24 cellular contexts compared by ENCODE assay signal in genomic region chr15:92510163-92510882, GRCh38.
DNase-seq lines count a peak whose midpoint lies in the region; ATAC-seq, FAIRE-seq and TF ChIP-seq lines count a peak whose summit lies in the region.
"Had no signal": no experiment of that assay in that cellular context is flagged by ENCODE, and none has a peak within 500 bp of the region (broad histone marks: within the 10 kb centered on the region; RNA-seq: fewer than 3 reads in every experiment).

No MANE protein-coding gene starts in this region.

- H3K4me1 ChIP-seq in PC-3 (ENCODE audit: insufficient read depth, low read length) (no peaks in the 10 kb centered on the region), endodermal cell (ENCODE audit: control insufficient read depth, insufficient read depth, low read length) (no peaks in the 10 kb centered on the region), mesodermal cell (ENCODE audit: control insufficient read depth, insufficient read depth, low read length, poor library complexity, severe bottlenecking) (peaks cover 11% of the 10 kb centered on the region)
- H3K4me1 ChIP-seq: left lung, sigmoid colon, SJSA1 had no signal

- intact Hi-C loops in PC-3 (cut with micrococcal nuclease) = no loop called here

- CTCF ChIA-PET in PC-3 (lab: Charles Lee) = no interaction called here

- H3K9ac ChIP-seq in PC-3 (ENCODE audit: low read length) = no peak overlapping the region
- no peak overlapping the region for H3K9ac ChIP-seq in endodermal cell (ENCODE audit: extremely low read depth, low read length, poor library complexity, severe bottlenecking)

- no peak for ATAC-seq in PC-3
- ATAC-seq in HG03520 (IDR thresholded peaks at IDR 0.05; ENCODE audit: unreplicated experiment) = no peak
- ATAC-seq in HG03460 (IDR thresholded peaks at IDR 0.05; ENCODE audit: unreplicated experiment) = no peak
- ATAC-seq: GM12878, left lung had no signal

- H4K20me1 ChIP-seq in PC-3 (ENCODE audit: low read length) = no peaks in the 10 kb centered on the region

- POLR2A ChIA-PET in PC-3 (lab: Charles Lee; ENCODE audit: unreplicated experiment) = no interaction called here

- no peaks in the 10 kb centered on the region for H3F3A ChIP-seq in PC-3 (ENCODE audit: low read length, unreplicated experiment)

- H3K4me3 Mint-ChIP-seq in endodermal cell = no peak overlapping the region
- H3K4me3 Mint-ChIP-seq: activated CD4-positive, alpha-beta T cell treated with anti-CD3 and anti-CD28 coated beads, Interleukin-2, amount 10 ng/mL, durations not matched to agents 7 days and 5 days; brain; dendritic cell treated with granulocyte-macrophage colony-stimulating factor and Interleukin-4, amounts not matched to agents 40 ng/mL and 50 ng/mL, for 4 days had no signal

- H3K27ac ChIP-seq in PC-3 (ENCODE audit: low read length) (no peak overlapping the region), endodermal cell (ENCODE audit: low read depth, low read length) (peak overlapping the region; percentile 90), mesodermal cell (ENCODE audit: low read depth, low read length, severe bottlenecking) (peak overlapping the region; percentile 50)
- H3K27ac ChIP-seq: left lung, sigmoid colon, SJSA1 had no signal

- TF ChIP-seq CTCF in PC-3 (conservative IDR thresholded peaks at IDR 0.05; ENCODE audit: low read depth, low read length) (no peak), endodermal cell (conservative IDR thresholded peaks at IDR 0.05) (no peak)

- DNase-seq in Caki2 (ENCODE audit: low read depth) (peak; percentile 59), PC-3 (peak; percentile 5), endodermal cell (peak; percentile 67), frontal cortex (ENCODE audit: low spot score in 2 of 2) (no peak), DMS79 treated with DMSO at 0.1 percent for 48 hours (lab: John Stamatoyannopoulos, UW) (no peak)
- DNase-seq: activated CD4-positive, alpha-beta T cell treated with anti-CD3 and anti-CD28 coated beads, Interleukin-2, amount 10 ng/mL, durations not matched to agents 7 days and 5 days; activated naive CD4-positive, alpha-beta T cell treated with Interleukin-2 at 50 U/mL for 16 hours; activated T-cell treated with anti-CD3 and anti-CD28 coated beads for 4 hours; COR-L47; GDM1; glutamatergic neuron; left lung; NCI-H1092 treated with DMSO at 0.1 percent for 48 hours; NCI-H526 treated with DMSO at 0.1 percent for 48 hours; sigmoid colon; stimulated activated CD4-positive, alpha-beta T cell treated with anti-CD3 and anti-CD28 coated beads, Interleukin-2, amount 100 ng/mL, for 48 hours; T-helper 9 cell had no signal

- H3K9me3 ChIP-seq in PC-3 (ENCODE audit: low read length) (no peaks in the 10 kb centered on the region), endodermal cell (ENCODE audit: control insufficient read depth, low read length) (peaks cover 59% of the 10 kb centered on the region), mesodermal cell (ENCODE audit: control insufficient read depth, low read length) (no peaks in the 10 kb centered on the region)
- H3K9me3 ChIP-seq: SJSA1 had no signal

- no peak for FAIRE-seq in frontal cortex (lab: Jason Lieb, UNC)
- FAIRE-seq: GM12878 had no signal

- no peaks in the 10 kb centered on the region for H3K79me2 ChIP-seq in PC-3 (ENCODE audit: low read length)

- no peaks in the 10 kb centered on the region for H3K36me3 ChIP-seq in PC-3 (ENCODE audit: low read depth, low read length)
- no peaks in the 10 kb centered on the region for H3K36me3 ChIP-seq in endodermal cell (ENCODE audit: control insufficient read depth, insufficient read depth, low read length)
- no peaks in the 10 kb centered on the region for H3K36me3 ChIP-seq in mesodermal cell (ENCODE audit: control insufficient read depth, insufficient read depth, low read length)
- H3K36me3 ChIP-seq: left lung, sigmoid colon, SJSA1 had no signal

- no peak overlapping the region for H3K4me2 ChIP-seq in PC-3 (ENCODE audit: low read length)

- WGBS in endodermal cell (ENCODE audit: insufficient coverage in 1 of 2, insufficient read length in 1 of 2), 2 experiments = 0 to 65% methylated on average over 1 to 4 of the region's 4 CpGs
- WGBS in mesodermal cell (ENCODE audit: insufficient coverage in 2 of 2), 2 experiments = 42 to 58% methylated on average over 3 of the region's 4 CpGs

- BruUV-seq in PC-3 (replicated peaks; lab: Mats Ljungman, UMichigan) = no TSS peak

- in situ Hi-C loops in Caki2 (cut with HindIII; ENCODE audit: low pct_unique_long_range_greater_than_20kb, low sequenced_read_pairs) = no loop called here

- H3K4me1 Mint-ChIP-seq in endodermal cell = peaks cover 3% of the 10 kb centered on the region

- H2AFZ ChIP-seq in PC-3 (ENCODE audit: low read length) = no peak overlapping the region

- no peaks in the 10 kb centered on the region for H3K27me3 Mint-ChIP-seq in endodermal cell (ENCODE audit: insufficient read depth)
- H3K27me3 Mint-ChIP-seq: dendritic cell treated with granulocyte-macrophage colony-stimulating factor and Interleukin-4, amounts not matched to agents 40 ng/mL and 50 ng/mL, for 4 days had no signal

- H3K27ac Mint-ChIP-seq in endodermal cell = no peak overlapping the region
- H3K27ac Mint-ChIP-seq: activated CD4-positive, alpha-beta T cell treated with anti-CD3 and anti-CD28 coated beads, Interleukin-2, amount 10 ng/mL, durations not matched to agents 7 days and 5 days; dendritic cell treated with granulocyte-macrophage colony-stimulating factor and Interleukin-4, amounts not matched to agents 40 ng/mL and 50 ng/mL, for 4 days had no signal

- H3K9me2 ChIP-seq in PC-3 (replicated peaks; ENCODE audit: low read length) = no peaks in the 10 kb centered on the region

- peaks cover 76% of the 10 kb centered on the region for H3K9me3 Mint-ChIP-seq in endodermal cell

- H3K36me3 Mint-ChIP-seq in endodermal cell (ENCODE audit: low read depth) = peaks cover 30% of the 10 kb centered on the region
- H3K36me3 Mint-ChIP-seq: brain had no signal

- H3K4me3 ChIP-seq in PC-3 (ENCODE audit: low read length) = no peak overlapping the region
- peak overlapping the region; percentile 54 for H3K4me3 ChIP-seq in endodermal cell (ENCODE audit: low read length)
- H3K4me3 ChIP-seq in mesodermal cell (ENCODE audit: extremely low read depth, insufficient read depth, low read length, poor library complexity, severe bottlenecking) = no peak overlapping the region
- H3K4me3 ChIP-seq: GM12878, left lung, sigmoid colon, SJSA1 had no signal

- H3K27me3 ChIP-seq in PC-3 (ENCODE audit: low read length) (peaks cover 13% of the 10 kb centered on the region), endodermal cell (ENCODE audit: control insufficient read depth, insufficient read depth, low read length, poor library complexity, severe bottlenecking) (no peaks in the 10 kb centered on the region)
- H3K27me3 ChIP-seq: left lung, sigmoid colon, SJSA1 had no signal

Comparison
In these comparisons a context has a peak if more than half of its experiments do, and no peak if none do; other contexts are left out.
1. DNase-seq: peak in Caki2 (single experiment), PC-3 (single experiment) and endodermal cell (single experiment); none in frontal cortex (0 of 2) and DMS79 treated with DMSO at 0.1 percent for 48 hours (single experiment).